Comparison of ENCODE assay signal across 1 cellular context in genomic region chr6:25652007-25652515, GRCh38.
TF ChIP-seq lines count a peak whose summit lies in the region.

Gene SCGN, plus strand, starts transcription at chr6:25652215. Its CDS starts 189 bp downstream, at chr6:25652404.

TF ChIP-seq in K562, 482 proteins besides CTCF, POLR2A, EP300 and RAD21 (continued from another document):
- TF ChIP-seq HBP1 (CRISPR knock-in tag; IDR thresholded peaks at IDR 0.05) (no peak), MAZ (CRISPR knock-in tag; conservative IDR thresholded peaks at IDR 0.05 in 1 of 2, IDR thresholded peaks at IDR 0.05 in 1 of 2) (peak in 1 of 2 experiments; percentile 52; a peak in 1 of 4 replicates), ZNF584 (CRISPR knock-in tag; IDR thresholded peaks at IDR 0.05; ENCODE audit: low read depth) (no peak)
TF ChIP-seq in K562: peak in this region for 39.
